In the genomic region with DNA sequence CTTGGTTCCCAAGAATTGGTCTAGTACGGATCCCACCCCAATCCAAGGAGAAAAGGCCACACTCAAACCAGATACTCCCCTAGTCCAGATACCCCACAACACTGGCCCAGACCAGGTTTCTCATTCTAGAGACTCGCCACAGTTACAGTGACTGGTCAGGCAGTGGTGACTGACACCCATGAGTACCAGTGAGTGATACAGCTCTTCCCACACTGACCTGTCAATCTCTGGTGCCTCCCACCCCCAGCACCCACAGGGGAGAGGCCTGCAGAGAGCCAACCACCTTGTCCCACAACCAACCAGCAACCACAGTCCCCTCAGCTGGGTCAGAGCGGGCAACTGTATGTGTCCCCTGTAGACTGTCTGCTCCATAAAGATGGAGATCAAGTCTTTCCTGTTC, we compare ENCODE assay signal across 24 cellular contexts.
DNase-seq lines count a peak whose midpoint lies in the region; ATAC-seq, FAIRE-seq and TF ChIP-seq lines count a peak whose summit lies in the region.
"Had no signal": no experiment of that assay in that cellular context is flagged by ENCODE, and none has a peak within 500 bp of the region (broad histone marks: within the 10 kb centered on the region; RNA-seq: fewer than 3 reads in every experiment).

No MANE protein-coding gene starts in this region.

- H3K27me3 Mint-ChIP-seq in naive thymus-derived CD8-positive, alpha-beta T cell: no peaks in the 10 kb centered on the region
- H3K27me3 Mint-ChIP-seq: activated CD4-positive, alpha-beta memory T cell treated with anti-CD3 and anti-CD28 coated beads, Interleukin-2, amount 10 ng/mL, durations not matched to agents 7 days and 5 days; activated naive CD8-positive, alpha-beta T cell; CD8-positive, alpha-beta memory T cell; stimulated activated memory B cell treated with anti-CD40 and anti-IgM and Interleukin-4, amounts not matched to agents 10 μg/mL and 1 μg/mL and 100 μg/mL, for 72 hours had no signal

- H3K4ac ChIP-seq in neuronal stem cell (ENCODE audit: low read length): no peak overlapping the region

- H3K4me3 ChIP-seq in ACC112 (ENCODE audit: low read depth, low read length) (no peak overlapping the region), coronary artery (no peak overlapping the region), neuronal stem cell (ENCODE audit: low read length in 2 of 2) (no peak overlapping the region)
- H3K4me3 ChIP-seq: SJCRH30, upper lobe of right lung had no signal

- CTCF ChIA-PET in HEK293T (lab: Yijun Ruan, JAX): no interaction called here

- no peak for ATAC-seq in naive thymus-derived CD8-positive, alpha-beta T cell
- no peak for ATAC-seq in HG02678 (IDR thresholded peaks at IDR 0.05; ENCODE audit: unreplicated experiment)
- ATAC-seq: stimulated activated memory B cell treated with anti-CD40 and anti-IgM and Interleukin-4, amounts not matched to agents 10 μg/mL and 1 μg/mL and 100 μg/mL, for 72 hours; upper lobe of right lung; WTC11 had no signal

- no peaks in the 10 kb centered on the region for H3K36me3 ChIP-seq in ACC112 (ENCODE audit: insufficient read depth, low read length)
- H3K36me3 ChIP-seq in neuronal stem cell (replicated peaks in 1 of 2; ENCODE audit: control insufficient read depth in 2 of 2, insufficient read depth in 2 of 2, low read length in 2 of 2): no peaks in the 10 kb centered on the region
- H3K36me3 ChIP-seq: SJCRH30 had no signal

- no peak for FAIRE-seq in RCC 7860 (lab: Jason Lieb, UNC)
- FAIRE-seq: islet of Langerhans had no signal

- peak overlapping the region; percentile 22 for H3K18ac ChIP-seq in neuronal stem cell (ENCODE audit: low read length)

- H3K9ac ChIP-seq in neuronal stem cell (ENCODE audit: low read depth, low read length, poor library complexity): no peak overlapping the region

- no peak overlapping the region for H2BK15ac ChIP-seq in neuronal stem cell (ENCODE audit: low read length)

- H3K4me1 ChIP-seq in ACC112 (ENCODE audit: control insufficient read depth, insufficient read depth, low read length, unreplicated experiment) (peaks cover 47% of the 10 kb centered on the region), neuronal stem cell (ENCODE audit: control insufficient read depth in 2 of 2, insufficient read depth in 1 of 2, low read depth in 1 of 2, low read length in 2 of 2) (peaks cover 0 to 31% of the 10 kb centered on the region in 2 donors)

- no peak overlapping the region for H2BK5ac ChIP-seq in neuronal stem cell (ENCODE audit: low read length)

- POLR2A ChIA-PET in HEK293T (lab: Yijun Ruan, JAX): no interaction called here
- POLR2A ChIA-PET in naive thymus-derived CD8-positive, alpha-beta T cell (lab: Charles Lee): no interaction called here

- DNase-seq in HEK293T (ENCODE audit: extremely low spot score): no peak
- no peak for DNase-seq in coronary artery (ENCODE audit: low spot score)
- no peak for DNase-seq in neuronal stem cell (ENCODE audit: low spot score)
- DNase-seq in RCC 7860 (ENCODE audit: low spot score): no peak
- no peak for DNase-seq in SHP77 treated with DMSO at 0.1 percent for 48 hours (lab: John Stamatoyannopoulos, UW)
- DNase-seq in naive thymus-derived CD8-positive, alpha-beta T cell: no peak
- DNase-seq: activated CD4-positive, alpha-beta memory T cell treated with anti-CD3 and anti-CD28 coated beads, Interleukin-2, amount 10 ng/mL, durations not matched to agents 7 days and 5 days; activated T-cell treated with anti-CD3 and anti-CD28 coated beads, Interleukin-2, amount 50 U/mL, for 48 hours; CD8-positive, alpha-beta memory T cell; DMS79 treated with DMSO at 0.1 percent for 48 hours; effector CD4-positive, alpha-beta T cell; H7; NCI-H1105; NCI-H526; nephron progenitor cell; SJCRH30; stimulated activated CD4-positive, alpha-beta T cell treated with anti-CD3 and anti-CD28 coated beads, Interleukin-15, amount 100 ng/mL, for 24 hours; upper lobe of right lung had no signal

- H3K4me1 Mint-ChIP-seq in naive thymus-derived CD8-positive, alpha-beta T cell: peaks cover 0 to 6% (median 2%) of the 10 kb centered on the region in 4 donors
- H3K4me1 Mint-ChIP-seq: activated CD4-positive, alpha-beta memory T cell treated with anti-CD3 and anti-CD28 coated beads, Interleukin-2, amount 10 ng/mL, durations not matched to agents 7 days and 5 days; CD8-positive, alpha-beta memory T cell had no signal

- H3K79me1 ChIP-seq in neuronal stem cell (ENCODE audit: low read depth, low read length): no peaks in the 10 kb centered on the region

- H3K23ac ChIP-seq in neuronal stem cell (ENCODE audit: low read depth, low read length, poor library complexity): peak overlapping the region; percentile 66

- no peak for TF ChIP-seq CTCF in coronary artery (IDR thresholded peaks at IDR 0.05)

- H2AFZ ChIP-seq in ACC112 (ENCODE audit: low read length, unreplicated experiment): no peak overlapping the region
- no peak overlapping the region for H2AFZ ChIP-seq in neuronal stem cell (ENCODE audit: low read length)

- H4K8ac ChIP-seq in neuronal stem cell (ENCODE audit: low read depth, low read length): no peak overlapping the region

- H3K27ac ChIP-seq in ACC112 (ENCODE audit: low read depth, low read length): peak overlapping the region; percentile 74
- H3K27ac ChIP-seq in coronary artery: peak overlapping the region; percentile 54 to 76
- no peak overlapping the region for H3K27ac ChIP-seq in neuronal stem cell (replicated peaks; ENCODE audit: low read length)
- H3K27ac ChIP-seq: upper lobe of right lung had no signal

- no peak overlapping the region for H2BK120ac ChIP-seq in neuronal stem cell (ENCODE audit: low read depth, low read length)

- no peak overlapping the region for H2AK5ac ChIP-seq in neuronal stem cell (ENCODE audit: low read depth, low read length)

- no peaks in the 10 kb centered on the region for H3K9me3 Mint-ChIP-seq in naive thymus-derived CD8-positive, alpha-beta T cell
- H3K9me3 Mint-ChIP-seq: activated CD4-positive, alpha-beta memory T cell treated with anti-CD3 and anti-CD28 coated beads, Interleukin-2, amount 10 ng/mL, durations not matched to agents 7 days and 5 days; CD8-positive, alpha-beta memory T cell; nephron progenitor cell; stimulated activated memory B cell treated with anti-CD40 and anti-IgM and Interleukin-4, amounts not matched to agents 10 μg/mL and 1 μg/mL and 100 μg/mL, for 72 hours; WTC11 had no signal

- H3K4me2 ChIP-seq in neuronal stem cell (ENCODE audit: insufficient read depth, low read length, poor library complexity, severe bottlenecking): no peak overlapping the region

- H3K14ac ChIP-seq in neuronal stem cell (ENCODE audit: low read length): no peak overlapping the region

- no peak overlapping the region for H2BK12ac ChIP-seq in neuronal stem cell (ENCODE audit: low read length)

- H3K27ac Mint-ChIP-seq in naive thymus-derived CD8-positive, alpha-beta T cell: no peak overlapping the region
- H3K27ac Mint-ChIP-seq: activated CD4-positive, alpha-beta memory T cell treated with anti-CD3 and anti-CD28 coated beads, Interleukin-2, amount 10 ng/mL, durations not matched to agents 7 days and 5 days; activated naive CD8-positive, alpha-beta T cell; nephron progenitor cell; stimulated activated memory B cell treated with anti-CD40 and anti-IgM and Interleukin-4, amounts not matched to agents 10 μg/mL and 1 μg/mL and 100 μg/mL, for 72 hours had no signal

- H3K36me3 Mint-ChIP-seq in naive thymus-derived CD8-positive, alpha-beta T cell: no peaks in the 10 kb centered on the region
- H3K36me3 Mint-ChIP-seq: activated naive CD8-positive, alpha-beta T cell had no signal

- no peak overlapping the region for H3K4me3 Mint-ChIP-seq in naive thymus-derived CD8-positive, alpha-beta T cell
- H3K4me3 Mint-ChIP-seq: activated CD4-positive, alpha-beta memory T cell treated with anti-CD3 and anti-CD28 coated beads, Interleukin-2, amount 10 ng/mL, durations not matched to agents 7 days and 5 days; activated naive CD8-positive, alpha-beta T cell; CD8-positive, alpha-beta memory T cell; nephron progenitor cell; stimulated activated memory B cell treated with anti-CD40 and anti-IgM and Interleukin-4, amounts not matched to agents 10 μg/mL and 1 μg/mL and 100 μg/mL, for 72 hours; WTC11 had no signal

- peaks cover 36% of the 10 kb centered on the region for H3K79me2 ChIP-seq in ACC112 (ENCODE audit: control insufficient read depth, insufficient read depth, low read length, unreplicated experiment)

- H3K27me3 ChIP-seq in ACC112 (ENCODE audit: insufficient read depth, low read length): no peaks in the 10 kb centered on the region
- no peaks in the 10 kb centered on the region for H3K27me3 ChIP-seq in neuronal stem cell (ENCODE audit: control insufficient read depth in 3 of 3, insufficient read depth in 3 of 3, low read depth in 1 of 3, low read length in 3 of 3)
- H3K27me3 ChIP-seq: SJCRH30, upper lobe of right lung had no signal

- no peaks in the 10 kb centered on the region for H3K9me3 ChIP-seq in neuronal stem cell (replicated peaks in 1 of 2; ENCODE audit: control insufficient read depth in 2 of 2, insufficient read depth in 1 of 2, low read depth in 1 of 2, low read length in 2 of 2)
- H3K9me3 ChIP-seq: SJCRH30, upper lobe of right lung had no signal

- no CpG with 5 or more reads among the region's 3 CpGs for WGBS in neuronal stem cell (ENCODE audit: extremely low coverage in 2 of 2, insufficient read length in 2 of 2, insufficient replicate concordance in 1 of 2), 2 donors

- no peak overlapping the region for H4K91ac ChIP-seq in neuronal stem cell (ENCODE audit: low read depth, low read length, poor library complexity)

TF ChIP-seq in HEK293T, 16 proteins besides CTCF, POLR2A, EP300 and RAD21:
- TF ChIP-seq ARNT (IDR thresholded peaks at IDR 0.05) (no peak), ELF4 (IDR thresholded peaks at IDR 0.05) (no peak), CTBP1 (IDR thresholded peaks at IDR 0.05; ENCODE audit: borderline replicate concordance) (no peak), FOXA1 (IDR thresholded peaks at IDR 0.05) (no peak), LEF1 (IDR thresholded peaks at IDR 0.05; ENCODE audit: borderline replicate concordance) (no peak), BHLHE40 (IDR thresholded peaks at IDR 0.05; ENCODE audit: borderline replicate concordance) (no peak)
- TF ChIP-seq, protein P1, sequence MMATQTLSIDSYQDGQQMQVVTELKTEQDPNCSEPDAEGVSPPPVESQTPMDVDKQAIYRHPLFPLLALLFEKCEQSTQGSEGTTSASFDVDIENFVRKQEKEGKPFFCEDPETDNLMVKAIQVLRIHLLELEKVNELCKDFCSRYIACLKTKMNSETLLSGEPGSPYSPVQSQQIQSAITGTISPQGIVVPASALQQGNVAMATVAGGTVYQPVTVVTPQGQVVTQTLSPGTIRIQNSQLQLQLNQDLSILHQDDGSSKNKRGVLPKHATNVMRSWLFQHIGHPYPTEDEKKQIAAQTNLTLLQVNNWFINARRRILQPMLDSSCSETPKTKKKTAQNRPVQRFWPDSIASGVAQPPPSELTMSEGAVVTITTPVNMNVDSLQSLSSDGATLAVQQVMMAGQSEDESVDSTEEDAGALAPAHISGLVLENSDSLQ (IDR thresholded peaks at IDR 0.05): peak; percentile 57; the same call in 1 of the 2 replicates
